ENCODE assay signal across 23 cellular contexts in genomic region chr6:33979750-33980149, GRCh38.
"Had no signal": no experiment of that assay in that cellular context is flagged by ENCODE, and none has a peak within 500 bp of the region (broad histone marks: within the 10 kb centered on the region; RNA-seq: fewer than 3 reads in every experiment).

No MANE protein-coding gene starts in this region.

- H3K36me3 Mint-ChIP-seq: memory B cell; stimulated activated memory B cell treated with anti-CD40 and anti-IgM and Interleukin-4, amounts not matched to agents 10 μg/mL and 1 μg/mL and 100 μg/mL, for 72 hours; WTC11 had no signal

- H3K4me3 ChIP-seq: hepatocyte, right lobe of liver, testis, vagina had no signal

- H3K9me3 Mint-ChIP-seq: activated naive CD4-positive, alpha-beta T cell treated with anti-CD3 and anti-CD28 coated beads for 36 hours; immature natural killer cell; memory B cell; nephron; stimulated activated memory B cell treated with anti-CD40 and anti-IgM and Interleukin-4, amounts not matched to agents 10 μg/mL and 1 μg/mL and 100 μg/mL, for 72 hours; WTC11 had no signal

- H3K27ac ChIP-seq: hepatocyte, right lobe of liver, testis, vagina had no signal

- DNase-seq: activated CD4-positive, alpha-beta T cell treated with anti-CD3 and anti-CD28 coated beads for 4 hours; activated CD4-positive, alpha-beta T cell treated with anti-CD3 and anti-CD28 coated beads, Interleukin-2, amount 50 U/mL, for 48 hours; activated CD8-positive, alpha-beta memory T cell treated with anti-CD3 and anti-CD28 coated beads, Interleukin-2, amount 50 U/mL, for 48 hours; activated effector memory CD4-positive, alpha-beta T cell treated with Interleukin-2 at 50 U/mL for 16 hours; activated naive CD4-positive, alpha-beta T cell treated with anti-CD3 and anti-CD28 coated beads for 36 hours; activated T-cell treated with anti-CD3 and anti-CD28 coated beads, Interleukin-2, amount 50 U/mL, for 48 hours; amygdala; dermis blood vessel endothelial cell; effector CD8-positive, alpha-beta T cell; glutamatergic neuron; immature natural killer cell; occipital lobe; small intestine; stimulated activated CD4-positive, alpha-beta T cell treated with anti-CD3 and anti-CD28 coated beads, Interleukin-15, amount 100 ng/mL, for 24 hours; testis had no signal

- H3K4me3 Mint-ChIP-seq: activated naive CD4-positive, alpha-beta T cell treated with anti-CD3 and anti-CD28 coated beads for 36 hours; immature natural killer cell; memory B cell; nephron; stimulated activated memory B cell treated with anti-CD40 and anti-IgM and Interleukin-4, amounts not matched to agents 10 μg/mL and 1 μg/mL and 100 μg/mL, for 72 hours; WTC11 had no signal

- H3K9me3 ChIP-seq: right lobe of liver, testis, vagina had no signal

- H3K27ac Mint-ChIP-seq: activated naive CD4-positive, alpha-beta T cell treated with anti-CD3 and anti-CD28 coated beads for 36 hours; immature natural killer cell; memory B cell; stimulated activated memory B cell treated with anti-CD40 and anti-IgM and Interleukin-4, amounts not matched to agents 10 μg/mL and 1 μg/mL and 100 μg/mL, for 72 hours; WTC11 had no signal

- H3K36me3 ChIP-seq: right lobe of liver, vagina had no signal

- ATAC-seq: esophagus mucosa, right lobe of liver, WTC11 had no signal

- H3K4me1 ChIP-seq: testis had no signal

- H3K4me1 Mint-ChIP-seq: stimulated activated memory B cell treated with anti-CD40 and anti-IgM and Interleukin-4, amounts not matched to agents 10 μg/mL and 1 μg/mL and 100 μg/mL, for 72 hours had no signal

- H3K27me3 ChIP-seq: right lobe of liver, testis, vagina had no signal
